In the genomic region with DNA sequence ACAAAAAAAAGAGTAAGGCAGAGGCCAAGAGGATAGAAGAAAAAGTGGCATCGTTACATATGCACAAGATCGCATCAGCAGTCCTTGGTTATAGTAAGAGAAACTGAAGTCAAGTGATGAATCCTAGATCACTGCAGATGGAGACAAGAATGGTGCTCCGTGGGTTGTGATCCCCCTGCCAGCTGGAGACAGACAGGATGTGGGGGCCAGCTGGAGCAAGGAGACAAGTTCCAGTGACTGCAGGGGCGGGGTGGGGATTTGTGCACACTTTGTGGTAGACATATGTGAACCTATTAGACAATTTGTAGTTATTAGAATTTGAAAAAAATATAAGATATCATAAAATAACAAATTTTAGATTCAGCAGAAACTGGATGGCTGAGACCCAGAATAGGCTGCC, we compare ENCODE assay signal across 7 cellular contexts.
"Had no signal": no experiment of that assay in that cellular context is flagged by ENCODE, and none has a peak within 500 bp of the region (broad histone marks: within the 10 kb centered on the region; RNA-seq: fewer than 3 reads in every experiment).

No MANE protein-coding gene starts in this region.

- H3K27ac ChIP-seq: HL-60, KMS-11 had no signal

- H3K4me2 ChIP-seq: KMS-11 had no signal

- DNase-seq: IMR-90, KBM-7, KG1 had no signal

- H3K4me3 ChIP-seq: K562 had no signal

- H3K9ac ChIP-seq: KMS-11 had no signal

- ATAC-seq: HepG2, K562 had no signal
